Comparison of ENCODE assay signal across 8 cellular contexts in genomic region chr1:32107742-32108661, GRCh38. TPM values are rescaled to one million over a fixed set of nuclear protein-coding genes. Genes with fewer than 3 reads are reported as not detected.
DNase-seq lines count a peak whose midpoint lies in the region; ATAC-seq and TF ChIP-seq lines count a peak whose summit lies in the region.

TSS of gene KPNA6 (plus strand) at chr1:32108056. CDS start at chr1:32108131, 75 bp downstream.

- H3K4me3 ChIP-seq in OCI-LY3 (ENCODE audit: low read length), result peak within 1 kb of the TSS; percentile 94

- H3K9me3 ChIP-seq in OCI-LY3 (ENCODE audit: insufficient read depth, low read length), result no peaks in the 10 kb centered on the region

- peaks cover 6% of the 10 kb centered on the region for H3K4me1 Mint-ChIP-seq in endothelial cell (ENCODE audit: unreplicated experiment)
- peaks cover 23% of the 10 kb centered on the region for H3K4me1 Mint-ChIP-seq in mesothelial cell of epicardium

- no peaks in the 10 kb centered on the region for H3K36me3 ChIP-seq in OCI-LY3 (replicated peaks; ENCODE audit: low read depth, low read length)

- peaks cover 24% of the 10 kb centered on the region for H3K4me1 ChIP-seq in OCI-LY3 (ENCODE audit: low read length)

- no peaks in the 10 kb centered on the region for H3K9me3 Mint-ChIP-seq in endothelial cell (ENCODE audit: unreplicated experiment)
- no peaks in the 10 kb centered on the region for H3K9me3 Mint-ChIP-seq in mesothelial cell of epicardium

- H3K27ac Mint-ChIP-seq in endothelial cell (ENCODE audit: unreplicated experiment) (peak within 1 kb of the TSS; percentile 97), mesothelial cell of epicardium (peak within 1 kb of the TSS; percentile 100)

- peak within 1 kb of the TSS; percentile 98 for H3K4me3 Mint-ChIP-seq in endothelial cell (ENCODE audit: unreplicated experiment)
- H3K4me3 Mint-ChIP-seq in mesothelial cell of epicardium, result peak within 1 kb of the TSS; percentile 100

- no peaks in the 10 kb centered on the region for H3K27me3 ChIP-seq in OCI-LY3 (ENCODE audit: low read depth, low read length)

- peak within 1 kb of the TSS; percentile 97 for H3K4me2 ChIP-seq in OCI-LY3 (ENCODE audit: low read length)

- H3K27me3 Mint-ChIP-seq in endothelial cell (ENCODE audit: unreplicated experiment), result peaks cover 7% of the 10 kb centered on the region
- H3K27me3 Mint-ChIP-seq in mesothelial cell of epicardium (ENCODE audit: low read depth), result no peaks in the 10 kb centered on the region

- no peaks in the 10 kb centered on the region for H3K36me3 Mint-ChIP-seq in endothelial cell (ENCODE audit: low read depth, unreplicated experiment)
- no peaks in the 10 kb centered on the region for H3K36me3 Mint-ChIP-seq in mesothelial cell of epicardium

- H3K9ac ChIP-seq in OCI-LY3 (ENCODE audit: low read length), result peak within 1 kb of the TSS; percentile 77

- peak within 1 kb of the TSS; percentile 70 for H3K27ac ChIP-seq in OCI-LY3 (ENCODE audit: low read length)

- peaks cover 51% of the 10 kb centered on the region for H3K79me2 ChIP-seq in OCI-LY3 (ENCODE audit: low read length)

- DNase-seq in CMK (ENCODE audit: low read depth), result peak; percentile 94
- peak; percentile 42 for DNase-seq in HuH-7.5 (ENCODE audit: low spot score)
- DNase-seq in activated CD8-positive, alpha-beta memory T cell treated with anti-CD3 and anti-CD28 coated beads, Interleukin-2, amount 50 U/mL, for 4 hours, result peak; percentile 85
- peak; percentile 88 for DNase-seq in endothelial cell (ENCODE audit: low spot score)
- DNase-seq in mesothelial cell of epicardium (ENCODE audit: low spot score in 2 of 2, unreplicated experiment in 2 of 2), result peak; percentile 77 to 88
- peak; percentile 70 to 78 for DNase-seq in stimulated activated CD8-positive, alpha-beta memory T cell treated with anti-CD3 and anti-CD28 coated beads, Interleukin-15, amount 100 ng/mL, for 4 hours (ENCODE audit: low read depth in 2 of 2)

- peak; percentile 62 for ATAC-seq in GM21360 (IDR thresholded peaks at IDR 0.05; ENCODE audit: unreplicated experiment)

- H2AFZ ChIP-seq in OCI-LY3 (ENCODE audit: low read depth, low read length), result no peak within 1 kb of the TSS

- TF ChIP-seq CTCF in OCI-LY3 (IDR thresholded peaks at IDR 0.05; ENCODE audit: low read depth, low read length) (no peak), endothelial cell (IDR thresholded peaks at IDR 0.05; ENCODE audit: unreplicated experiment) (no peak), mesothelial cell of epicardium (IDR thresholded peaks at IDR 0.05; ENCODE audit: unreplicated experiment) (no peak)

- H4K20me1 ChIP-seq in OCI-LY3 (ENCODE audit: insufficient read depth, low read length), result peaks cover 17% of the 10 kb centered on the region

RNA-seq across cellular contexts. Expression of gene KPNA6, which starts in this region (rescaled TPM):
- total RNA-seq in endothelial cell (ENCODE audit: unreplicated experiment) (95.3 TPM), mesothelial cell of epicardium (67.5 to 70.5 TPM (median 68.7 TPM) in 3 replicates)

Comparison
In these comparisons a context has a peak if more than half of its experiments do, and no peak if none do; other contexts are left out.
1. Peak in every context shown above with its lines: DNase-seq, ATAC-seq, H3K4me3 ChIP-seq and H3K27ac ChIP-seq.
2. DNase-seq: peak in every context shown above with its lines; median percentile 94 in CMK; 88 in endothelial cell; 85 in activated CD8-positive, alpha-beta memory T cell treated with anti-CD3 and anti-CD28 coated beads, Interleukin-2, amount 50 U/mL, for 4 hours; 82 in mesothelial cell of epicardium; 74 in stimulated activated CD8-positive, alpha-beta memory T cell treated with anti-CD3 and anti-CD28 coated beads, Interleukin-15, amount 100 ng/mL, for 4 hours; 42 in HuH-7.5.